1 cellular context compared by ENCODE assay signal in genomic region chr19:48478339-48479061, GRCh38.
TF ChIP-seq lines count a peak whose summit lies in the region.

No MANE protein-coding gene starts in this region.

TF ChIP-seq in HepG2, 621 proteins besides CTCF, POLR2A, EP300 and RAD21:
- TF ChIP-seq ZSCAN22 (CRISPR knock-in tag; IDR thresholded peaks at IDR 0.05) (peak; percentile 81; the same call in 1 of the 2 replicates), IRF1 (CRISPR knock-in tag; IDR thresholded peaks at IDR 0.05; ENCODE audit: low read depth) (no peak)
TF ChIP-seq in HepG2: peak in this region for 1.
